Comparison of ENCODE assay signal across 1 cellular context in genomic region chr17:12737740-12738469, GRCh38.
TF ChIP-seq lines count a peak whose summit lies in the region.

No MANE protein-coding gene starts in this region.

TF ChIP-seq in SK-N-SH, 30 proteins besides CTCF, POLR2A, EP300 and RAD21 (continued from another document):
- TF ChIP-seq USF2 (IDR thresholded peaks at IDR 0.05; ENCODE audit: borderline replicate concordance, low read depth, low read length) (no peak), TEAD4 (IDR thresholded peaks at IDR 0.05; ENCODE audit: borderline replicate concordance, insufficient read depth) (no peak), RCOR1 (IDR thresholded peaks at IDR 0.05; ENCODE audit: low read length) (no peak), FOSL2 (IDR thresholded peaks at IDR 0.05; ENCODE audit: borderline replicate concordance, low read depth) (no peak), RXRA (IDR thresholded peaks at IDR 0.05; ENCODE audit: borderline replicate concordance, low read depth) (no peak)
- TF ChIP-seq, protein P1, sequence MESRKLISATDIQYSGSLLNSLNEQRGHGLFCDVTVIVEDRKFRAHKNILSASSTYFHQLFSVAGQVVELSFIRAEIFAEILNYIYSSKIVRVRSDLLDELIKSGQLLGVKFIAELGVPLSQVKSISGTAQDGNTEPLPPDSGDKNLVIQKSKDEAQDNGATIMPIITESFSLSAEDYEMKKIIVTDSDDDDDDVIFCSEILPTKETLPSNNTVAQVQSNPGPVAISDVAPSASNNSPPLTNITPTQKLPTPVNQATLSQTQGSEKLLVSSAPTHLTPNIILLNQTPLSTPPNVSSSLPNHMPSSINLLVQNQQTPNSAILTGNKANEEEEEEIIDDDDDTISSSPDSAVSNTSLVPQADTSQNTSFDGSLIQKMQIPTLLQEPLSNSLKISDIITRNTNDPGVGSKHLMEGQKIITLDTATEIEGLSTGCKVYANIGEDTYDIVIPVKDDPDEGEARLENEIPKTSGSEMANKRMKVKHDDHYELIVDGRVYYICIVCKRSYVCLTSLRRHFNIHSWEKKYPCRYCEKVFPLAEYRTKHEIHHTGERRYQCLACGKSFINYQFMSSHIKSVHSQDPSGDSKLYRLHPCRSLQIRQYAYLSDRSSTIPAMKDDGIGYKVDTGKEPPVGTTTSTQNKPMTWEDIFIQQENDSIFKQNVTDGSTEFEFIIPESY (IDR thresholded peaks at IDR 0.05; ENCODE audit: borderline replicate concordance, low read depth), result no peak
- TF ChIP-seq, protein P2, sequence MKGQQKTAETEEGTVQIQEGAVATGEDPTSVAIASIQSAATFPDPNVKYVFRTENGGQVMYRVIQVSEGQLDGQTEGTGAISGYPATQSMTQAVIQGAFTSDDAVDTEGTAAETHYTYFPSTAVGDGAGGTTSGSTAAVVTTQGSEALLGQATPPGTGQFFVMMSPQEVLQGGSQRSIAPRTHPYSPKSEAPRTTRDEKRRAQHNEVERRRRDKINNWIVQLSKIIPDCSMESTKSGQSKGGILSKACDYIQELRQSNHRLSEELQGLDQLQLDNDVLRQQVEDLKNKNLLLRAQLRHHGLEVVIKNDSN (IDR thresholded peaks at IDR 0.05; ENCODE audit: borderline replicate concordance, low read depth), result no peak
TF ChIP-seq in SK-N-SH: peak in this region for 0.
